ENCODE assay signal across 8 cellular contexts in genomic region chr3:4980229-4981159, GRCh38. TPM values are rescaled to one million over a fixed set of nuclear protein-coding genes. Genes with fewer than 3 reads are reported as not detected.
DNase-seq lines count a peak whose midpoint lies in the region; ATAC-seq and TF ChIP-seq lines count a peak whose summit lies in the region.

No MANE protein-coding gene starts in this region.

- ATAC-seq in GM18861 (IDR thresholded peaks at IDR 0.05; ENCODE audit: unreplicated experiment) = no peak

- BruUV-seq in Caco-2 (replicated peaks; lab: Mats Ljungman, UMichigan) = no TSS peak
- BruUV-seq in MCF 10A (replicated peaks; lab: Mats Ljungman, UMichigan) = no TSS peak

- H3K27ac Mint-ChIP-seq in Caco-2 (ENCODE audit: unreplicated experiment) (peak overlapping the region; percentile 57), MCF 10A (ENCODE audit: low read depth, unreplicated experiment) (peak overlapping the region; percentile 78)

- H3K27me3 Mint-ChIP-seq in Caco-2 (ENCODE audit: insufficient read depth, unreplicated experiment) (no peaks in the 10 kb centered on the region), MCF 10A (ENCODE audit: insufficient read depth, unreplicated experiment) (no peaks in the 10 kb centered on the region)

- H3K9me3 Mint-ChIP-seq in Caco-2 (ENCODE audit: unreplicated experiment) (no peaks in the 10 kb centered on the region), MCF 10A (ENCODE audit: unreplicated experiment) (no peaks in the 10 kb centered on the region)

- H3K4me3 ChIP-seq in Caco-2 (ENCODE audit: low read depth, low read length) (peak overlapping the region; percentile 70), H7 (ENCODE audit: insufficient read depth, low read depth, low read length) (peak overlapping the region; percentile 86), iPS-20b (ENCODE audit: low read length) (peak overlapping the region; percentile 75), skeletal muscle tissue (ENCODE audit: low read length in 3 of 3) (peak overlapping the region; percentile 90 to 100 (median 99))

- H3K27me3 ChIP-seq in Caco-2 (replicated peaks; ENCODE audit: control insufficient read depth, insufficient read depth, low read length) = no peaks in the 10 kb centered on the region
- peaks cover 17% of the 10 kb centered on the region for H3K27me3 ChIP-seq in H7 (ENCODE audit: control insufficient read depth, insufficient read depth, low read length)
- H3K27me3 ChIP-seq in iPS-20b (ENCODE audit: insufficient read depth, low read length) = peaks cover 80% of the 10 kb centered on the region
- no peaks in the 10 kb centered on the region for H3K27me3 ChIP-seq in skeletal muscle tissue (ENCODE audit: control insufficient read depth in 3 of 3, insufficient read depth in 3 of 3, low read length in 3 of 3)

- TF ChIP-seq CTCF in Caco-2 (IDR thresholded peaks at IDR 0.05; ENCODE audit: insufficient read depth in 1 of 2, low read depth in 1 of 2, low read length in 1 of 2, severe bottlenecking in 1 of 2, unreplicated experiment in 1 of 2) = peak; percentile 86 to 92
- peak; percentile 98 for TF ChIP-seq CTCF in VCaP (conservative IDR thresholded peaks at IDR 0.05)
- TF ChIP-seq CTCF in MCF 10A (IDR thresholded peaks at IDR 0.05; ENCODE audit: unreplicated experiment) = peak; percentile 92

- peaks cover 2% of the 10 kb centered on the region for H3K36me3 ChIP-seq in Caco-2 (ENCODE audit: control insufficient read depth, insufficient read depth, low read length)
- H3K36me3 ChIP-seq in H7 (replicated peaks; ENCODE audit: control insufficient read depth, insufficient read depth, low read length) = no peaks in the 10 kb centered on the region
- H3K36me3 ChIP-seq in iPS-20b (ENCODE audit: insufficient read depth, low read depth, low read length) = no peaks in the 10 kb centered on the region
- peaks cover 28 to 44% (median 34%) of the 10 kb centered on the region in 3 donors for H3K36me3 ChIP-seq in skeletal muscle tissue (ENCODE audit: control insufficient read depth in 3 of 3, insufficient read depth in 3 of 3, low read length in 3 of 3)

- H3K4me1 Mint-ChIP-seq in Caco-2 (ENCODE audit: low read depth, unreplicated experiment) = peaks cover 26% of the 10 kb centered on the region
- H3K4me1 Mint-ChIP-seq in MCF 10A (ENCODE audit: insufficient read depth, unreplicated experiment) = peaks cover 36% of the 10 kb centered on the region

- POLR2A ChIA-PET in Caco-2 (lab: Charles Lee) (interaction anchor here (0.6 kb wide), 1 partner anchor 217 kb away, joined by 5 read pairs; no protein-coding TSS in a partner anchor), MCF 10A (lab: Yijun Ruan, JAX) (interaction anchor here (0.6 to 12.4 kb wide), 16 partner anchors 14 to 274 kb away, joined by 3 to 251 read pairs (median 8); no protein-coding TSS in a partner anchor)

- no peaks in the 10 kb centered on the region for H3K9me3 ChIP-seq in Caco-2
- H3K9me3 ChIP-seq in iPS-20b (ENCODE audit: insufficient read depth, low read depth, low read length) = no peaks in the 10 kb centered on the region
- no peaks in the 10 kb centered on the region for H3K9me3 ChIP-seq in skeletal muscle tissue (ENCODE audit: control insufficient read depth in 3 of 3, low read length in 3 of 3)

- peak overlapping the region; percentile 99 for H3K27ac ChIP-seq in VCaP
- no peak overlapping the region for H3K27ac ChIP-seq in iPS-20b (ENCODE audit: low read length)
- peak overlapping the region; percentile 100 for H3K27ac ChIP-seq in skeletal muscle tissue (ENCODE audit: low read depth, low read length)

- peaks cover 26% of the 10 kb centered on the region for H3K4me1 ChIP-seq in Caco-2
- peaks cover 10% of the 10 kb centered on the region for H3K4me1 ChIP-seq in iPS-20b (ENCODE audit: insufficient read depth, low read length)
- peaks cover 43 to 63% (median 57%) of the 10 kb centered on the region in 3 donors for H3K4me1 ChIP-seq in skeletal muscle tissue (ENCODE audit: control insufficient read depth in 3 of 3, insufficient read depth in 3 of 3, low read length in 3 of 3)

- CTCF ChIA-PET in Caco-2 (lab: Charles Lee) = interaction anchor here (0.6 to 2.3 kb wide), 13 partner anchors 36 to 482 kb away, joined by 3 to 10 read pairs (median 3); no protein-coding TSS in a partner anchor
- CTCF ChIA-PET in MCF 10A (lab: Yijun Ruan, JAX) = interaction anchor here (0.5 to 14.5 kb wide), 37 partner anchors 14 to 506 kb away, joined by 3 to 185 read pairs (median 4); no protein-coding TSS in a partner anchor

- intact Hi-C loops in Caco-2 (cut with micrococcal nuclease; ENCODE audit: unreplicated experiment) = loop anchor here (1.0 kb wide), 1 partner anchor 324 kb away; no protein-coding TSS in a partner anchor
- intact Hi-C loops in MCF 10A (cut with micrococcal nuclease) = loop anchor here (1.0 to 10.0 kb wide), 3 partner anchors 43 to 258 kb away; partner anchors contain the start of gene EDEM1

- H3K4me3 Mint-ChIP-seq in Caco-2 (ENCODE audit: unreplicated experiment) (peak overlapping the region; percentile 89), MCF 10A (ENCODE audit: unreplicated experiment) (peak overlapping the region; percentile 94)

- H3K36me3 Mint-ChIP-seq in Caco-2 (ENCODE audit: insufficient read depth, unreplicated experiment) = peaks cover 16% of the 10 kb centered on the region
- H3K36me3 Mint-ChIP-seq in MCF 10A (ENCODE audit: insufficient read depth, unreplicated experiment) = peaks cover 24% of the 10 kb centered on the region

- H3K9ac ChIP-seq in iPS-20b (ENCODE audit: low read depth, low read length) = peak overlapping the region; percentile 36; the same call in 1 of the 2 replicates
- peak overlapping the region; percentile 95 to 100 (median 100) for H3K9ac ChIP-seq in skeletal muscle tissue (ENCODE audit: low read depth in 1 of 3, low read length in 3 of 3)

- DNase-seq in Caco-2 = peak; percentile 80 to 89
- peak; percentile 88 for DNase-seq in H7
- DNase-seq in NCI-H2029 treated with DMSO at 0.1 percent for 48 hours (lab: John Stamatoyannopoulos, UW) = peak; percentile 85
- DNase-seq in MCF 10A (ENCODE audit: unreplicated experiment) = peak; percentile 94

RNA-seq across cellular contexts. Expression of gene BHLHE40, which starts 1.3 kb away (rescaled TPM):
- 8.5 and 8.7 TPM in 2 replicates for total RNA-seq in Caco-2 (2022)
- 6.7 and 7.4 TPM in 2 replicates for total RNA-seq in H7 (2014; rRNA removed; shearing (Covaris generic))
- 16.8 and 27.9 TPM in 2 replicates for total RNA-seq in MCF 10A (2022)
- 11.0 TPM for total RNA-seq in skeletal muscle tissue
